Comparison of ENCODE assay signal across 4 cellular contexts in the genomic region with DNA sequence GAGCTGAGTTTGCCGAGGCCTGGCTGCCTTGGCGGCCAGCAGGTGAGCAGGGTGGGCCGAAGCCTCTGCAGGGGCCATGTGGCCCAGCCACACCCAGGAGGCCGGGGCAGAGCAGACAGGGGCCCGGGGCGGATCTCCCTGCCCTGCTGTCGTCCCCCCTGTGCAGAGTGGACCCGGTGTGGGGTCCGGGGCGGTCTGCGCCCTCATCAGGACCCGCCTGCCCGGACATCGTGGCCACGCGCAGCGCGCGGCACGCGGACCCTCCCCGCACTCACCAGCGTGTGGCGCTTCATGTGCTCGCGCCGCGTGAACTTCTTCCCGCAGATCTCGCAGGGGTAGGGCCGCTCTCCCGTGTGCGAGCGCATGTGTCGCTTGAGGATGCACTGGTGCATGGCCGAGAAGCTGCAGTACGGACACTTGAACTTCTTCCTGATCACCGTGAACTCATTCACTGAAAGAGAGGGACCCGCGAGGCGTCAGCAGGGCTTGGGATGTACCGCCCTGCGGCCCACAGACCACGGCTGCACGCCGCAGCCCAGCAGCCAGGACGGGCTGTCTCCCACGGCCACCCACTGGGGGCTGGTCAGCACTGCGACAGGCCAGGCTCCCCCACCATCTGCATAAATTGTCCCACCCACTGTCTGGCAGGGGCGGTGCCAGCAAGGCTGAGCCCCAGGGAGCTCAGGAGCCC.
TF ChIP-seq lines count a peak whose summit lies in the region.

No MANE protein-coding gene starts in this region.

TF ChIP-seq in SK-N-SH, 30 proteins besides CTCF, POLR2A, EP300 and RAD21:
- TF ChIP-seq MEF2A (IDR thresholded peaks at IDR 0.05; ENCODE audit: borderline replicate concordance, low read depth) (no peak), GABPA (IDR thresholded peaks at IDR 0.05; ENCODE audit: low read depth) (no peak), TEAD4 (IDR thresholded peaks at IDR 0.05; ENCODE audit: borderline replicate concordance, insufficient read depth) (no peak), CHD2 (IDR thresholded peaks at IDR 0.05; ENCODE audit: low read length, partially characterized antibody) (no peak), TCF12 (IDR thresholded peaks at IDR 0.05) (no peak), MXI1 (IDR thresholded peaks at IDR 0.05; ENCODE audit: low read depth, low read length) (no peak)
- TF ChIP-seq, protein P1, sequence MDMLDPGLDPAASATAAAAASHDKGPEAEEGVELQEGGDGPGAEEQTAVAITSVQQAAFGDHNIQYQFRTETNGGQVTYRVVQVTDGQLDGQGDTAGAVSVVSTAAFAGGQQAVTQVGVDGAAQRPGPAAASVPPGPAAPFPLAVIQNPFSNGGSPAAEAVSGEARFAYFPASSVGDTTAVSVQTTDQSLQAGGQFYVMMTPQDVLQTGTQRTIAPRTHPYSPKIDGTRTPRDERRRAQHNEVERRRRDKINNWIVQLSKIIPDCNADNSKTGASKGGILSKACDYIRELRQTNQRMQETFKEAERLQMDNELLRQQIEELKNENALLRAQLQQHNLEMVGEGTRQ (IDR thresholded peaks at IDR 0.05; ENCODE audit: borderline replicate concordance, low read depth, low read length), result no peak

TF ChIP-seq in SK-N-SH treated with all-trans-retinoic acid at 6 μM for 48 hours, 23 proteins besides CTCF, POLR2A, EP300 and RAD21:
- TF ChIP-seq SNAI2 (CRISPR knock-in tag; IDR thresholded peaks at IDR 0.05) (no peak), ESRRG (CRISPR knock-in tag; IDR thresholded peaks at IDR 0.05) (no peak), ZFP3 (CRISPR knock-in tag; IDR thresholded peaks at IDR 0.05) (no peak), ZNF565 (CRISPR knock-in tag; conservative IDR thresholded peaks at IDR 0.05; ENCODE audit: low read depth) (no peak), BACH2 (CRISPR knock-in tag; IDR thresholded peaks at IDR 0.05; ENCODE audit: borderline replicate concordance) (no peak), CSDC2 (CRISPR knock-in tag; IDR thresholded peaks at IDR 0.05) (no peak), TOX (CRISPR knock-in tag; IDR thresholded peaks at IDR 0.05; ENCODE audit: borderline replicate concordance) (no peak), TCF4 (CRISPR knock-in tag; IDR thresholded peaks at IDR 0.05; ENCODE audit: borderline replicate concordance) (no peak), OSR1 (CRISPR knock-in tag; IDR thresholded peaks at IDR 0.05) (no peak), ISL1 (CRISPR knock-in tag; IDR thresholded peaks at IDR 0.05) (no peak), ZFP30 (CRISPR knock-in tag; IDR thresholded peaks at IDR 0.05) (no peak)
- TF ChIP-seq, protein P2, sequence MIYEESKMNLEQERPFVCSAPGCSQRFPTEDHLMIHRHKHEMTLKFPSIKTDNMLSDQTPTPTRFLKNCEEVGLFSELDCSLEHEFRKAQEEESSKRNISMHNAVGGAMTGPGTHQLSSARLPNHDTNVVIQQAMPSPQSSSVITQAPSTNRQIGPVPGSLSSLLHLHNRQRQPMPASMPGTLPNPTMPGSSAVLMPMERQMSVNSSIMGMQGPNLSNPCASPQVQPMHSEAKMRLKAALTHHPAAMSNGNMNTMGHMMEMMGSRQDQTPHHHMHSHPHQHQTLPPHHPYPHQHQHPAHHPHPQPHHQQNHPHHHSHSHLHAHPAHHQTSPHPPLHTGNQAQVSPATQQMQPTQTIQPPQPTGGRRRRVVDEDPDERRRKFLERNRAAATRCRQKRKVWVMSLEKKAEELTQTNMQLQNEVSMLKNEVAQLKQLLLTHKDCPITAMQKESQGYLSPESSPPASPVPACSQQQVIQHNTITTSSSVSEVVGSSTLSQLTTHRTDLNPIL (CRISPR knock-in tag; IDR thresholded peaks at IDR 0.05; ENCODE audit: low read depth), result no peak
- TF ChIP-seq, protein P3, sequence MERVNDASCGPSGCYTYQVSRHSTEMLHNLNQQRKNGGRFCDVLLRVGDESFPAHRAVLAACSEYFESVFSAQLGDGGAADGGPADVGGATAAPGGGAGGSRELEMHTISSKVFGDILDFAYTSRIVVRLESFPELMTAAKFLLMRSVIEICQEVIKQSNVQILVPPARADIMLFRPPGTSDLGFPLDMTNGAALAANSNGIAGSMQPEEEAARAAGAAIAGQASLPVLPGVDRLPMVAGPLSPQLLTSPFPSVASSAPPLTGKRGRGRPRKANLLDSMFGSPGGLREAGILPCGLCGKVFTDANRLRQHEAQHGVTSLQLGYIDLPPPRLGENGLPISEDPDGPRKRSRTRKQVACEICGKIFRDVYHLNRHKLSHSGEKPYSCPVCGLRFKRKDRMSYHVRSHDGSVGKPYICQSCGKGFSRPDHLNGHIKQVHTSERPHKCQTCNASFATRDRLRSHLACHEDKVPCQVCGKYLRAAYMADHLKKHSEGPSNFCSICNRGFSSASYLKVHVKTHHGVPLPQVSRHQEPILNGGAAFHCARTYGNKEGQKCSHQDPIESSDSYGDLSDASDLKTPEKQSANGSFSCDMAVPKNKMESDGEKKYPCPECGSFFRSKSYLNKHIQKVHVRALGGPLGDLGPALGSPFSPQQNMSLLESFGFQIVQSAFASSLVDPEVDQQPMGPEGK (CRISPR knock-in tag; IDR thresholded peaks at IDR 0.05; ENCODE audit: borderline replicate concordance), result no peak
TF ChIP-seq in SK-N-SH treated with all-trans-retinoic acid at 6 μM for 48 hours: peak in this region for 0.

TF ChIP-seq in HCT116, 20 proteins besides CTCF, POLR2A, EP300 and RAD21:
- TF ChIP-seq YY1 (IDR thresholded peaks at IDR 0.05; ENCODE audit: extremely low read depth, insufficient replicate concordance, low read depth, low read length) (no peak), JUND (IDR thresholded peaks at IDR 0.05) (no peak), ELF1 (IDR thresholded peaks at IDR 0.05; ENCODE audit: borderline replicate concordance, low read depth) (no peak), EZH2phosphoT487 (IDR thresholded peaks at IDR 0.05; ENCODE audit: borderline replicate concordance) (no peak)

TF ChIP-seq in WTC11, 78 proteins besides CTCF, POLR2A, EP300 and RAD21:
- TF ChIP-seq FOXP1 (CRISPR knock-in tag; IDR thresholded peaks at IDR 0.05; ENCODE audit: borderline replicate concordance) (0 out of 2 replicates have a peak, but pooled peaks have one; percentile 40), CREM (CRISPR knock-in tag; IDR thresholded peaks at IDR 0.05) (no peak)
- TF ChIP-seq, protein P4, sequence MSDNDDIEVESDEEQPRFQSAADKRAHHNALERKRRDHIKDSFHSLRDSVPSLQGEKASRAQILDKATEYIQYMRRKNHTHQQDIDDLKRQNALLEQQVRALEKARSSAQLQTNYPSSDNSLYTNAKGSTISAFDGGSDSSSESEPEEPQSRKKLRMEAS (CRISPR knock-in tag; IDR thresholded peaks at IDR 0.05), result peak; percentile 50; the same call in 1 of the 2 replicates
TF ChIP-seq in WTC11: peak in this region for 2.
